ENCODE assay signal across 9 cellular contexts in the genomic region with DNA sequence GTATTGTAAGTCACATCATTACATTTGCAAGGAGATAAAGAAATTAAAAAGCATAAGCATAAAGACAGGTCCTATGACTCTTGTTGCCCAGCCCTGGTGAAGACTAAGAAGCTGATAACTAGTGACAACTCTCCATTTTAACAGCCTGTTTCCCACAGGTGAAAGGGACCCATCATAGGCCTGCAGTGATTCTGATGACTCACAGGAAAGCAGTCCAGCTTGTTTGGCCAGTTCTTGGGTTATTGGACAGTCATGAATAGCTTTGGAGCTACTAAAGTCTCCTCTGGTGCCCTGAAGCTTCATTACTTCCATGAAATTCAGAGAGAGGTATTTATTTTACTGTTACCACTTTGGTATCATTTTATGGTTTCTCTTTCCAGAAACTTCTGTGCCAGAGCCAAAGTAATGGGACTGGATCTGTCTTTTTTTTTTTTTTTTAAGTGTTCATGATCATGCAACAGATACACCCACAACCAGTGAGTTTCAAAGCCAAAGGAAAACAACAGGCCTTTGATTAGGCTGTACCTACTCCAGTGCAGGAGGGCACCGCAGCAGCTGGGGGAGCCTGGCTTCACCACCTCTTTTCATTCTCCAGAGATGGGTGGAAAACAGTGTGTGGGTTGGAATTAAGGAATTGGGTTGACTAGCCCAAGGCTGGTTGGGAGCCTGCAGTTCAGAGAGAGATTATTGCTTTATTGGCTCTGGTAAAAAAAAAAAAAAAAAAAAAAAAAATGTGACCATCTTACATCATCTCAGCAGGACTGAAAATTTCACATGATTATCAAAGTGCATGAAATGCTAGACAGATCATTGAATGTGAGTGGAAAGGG. TPM values are rescaled to one million over a fixed set of nuclear protein-coding genes. Genes with fewer than 3 reads are reported as not detected.
DNase-seq lines count a peak whose midpoint lies in the region; ATAC-seq and TF ChIP-seq lines count a peak whose summit lies in the region.
"Had no signal": no experiment of that assay in that cellular context is flagged by ENCODE, and none has a peak within 500 bp of the region (broad histone marks: within the 10 kb centered on the region; RNA-seq: fewer than 3 reads in every experiment).

No MANE protein-coding gene starts in this region.

- DNase-seq in activated CD4-positive, alpha-beta T cell treated with anti-CD3 and anti-CD28 coated beads, Interleukin-2, amount 10 ng/mL, durations not matched to agents 7 days and 5 days = no peak
- no peak for DNase-seq in activated CD4-positive, alpha-beta T cell treated with anti-CD3 and anti-CD28 coated beads for 1 hour
- DNase-seq in MM.1S (no peak), epithelial cell of esophagus (ENCODE audit: low read depth) (peak; percentile 94), spleen (no peak), COR-L47 (lab: John Stamatoyannopoulos, UW) (no peak)
- no peak for DNase-seq in stimulated activated effector memory CD8-positive, alpha-beta T cell treated with anti-CD3 and anti-CD28 coated beads, Interleukin-12 subunit alpha, Interleukin-12 subunit beta, amount 100 ng/mL, for 72 hours (ENCODE audit: low spot score in 2 of 2)

- H3K27ac ChIP-seq in MM.1S (ENCODE audit: low read length) = peak overlapping the region; percentile 7; the same call in 1 of the 2 replicates
- peak overlapping the region in 6 of 8 donors; percentile 9 to 59 (median 32) for H3K27ac ChIP-seq in spleen

- H4K20me1 ChIP-seq in MM.1S (ENCODE audit: insufficient read depth, low read length) = no peaks in the 10 kb centered on the region

- H3K9ac ChIP-seq in MM.1S (ENCODE audit: low read length) = no peak overlapping the region

- CTCF ChIA-PET in activated CD4-positive, alpha-beta T cell treated with anti-CD3 and anti-CD28 coated beads, Interleukin-2, amount 10 ng/mL, durations not matched to agents 7 days and 5 days (lab: Charles Lee) = interaction anchor here (0.5 to 1.2 kb wide), 4 partner anchors 12 to 43 kb away, joined by 3 to 5 read pairs (median 4); no protein-coding TSS in a partner anchor

- peaks cover 30% of the 10 kb centered on the region for H3K36me3 Mint-ChIP-seq in activated CD4-positive, alpha-beta T cell treated with anti-CD3 and anti-CD28 coated beads, Interleukin-2, amount 10 ng/mL, durations not matched to agents 7 days and 5 days (ENCODE audit: low read depth)
- H3K36me3 Mint-ChIP-seq in stimulated activated effector memory CD8-positive, alpha-beta T cell treated with anti-CD3 and anti-CD28 coated beads, Interleukin-12 subunit alpha, Interleukin-12 subunit beta, amount 100 ng/mL, for 72 hours = no peaks in the 10 kb centered on the region

- no peak for ATAC-seq in stimulated activated effector memory CD8-positive, alpha-beta T cell treated with anti-CD3 and anti-CD28 coated beads, Interleukin-12 subunit alpha, Interleukin-12 subunit beta, amount 100 ng/mL, for 72 hours
- no peak for ATAC-seq in HG02623 (IDR thresholded peaks at IDR 0.05; ENCODE audit: unreplicated experiment)

- H3K4me2 ChIP-seq in MM.1S (ENCODE audit: low read depth, low read length) = peak overlapping the region; percentile 37; the same call in 1 of the 2 replicates

- H3K4me1 ChIP-seq in MM.1S (ENCODE audit: low read length) = peaks cover 18% of the 10 kb centered on the region
- peaks cover 5 to 42% (median 17%) of the 10 kb centered on the region in 6 donors for H3K4me1 ChIP-seq in spleen

- POLR2A ChIA-PET in activated CD4-positive, alpha-beta T cell treated with anti-CD3 and anti-CD28 coated beads, Interleukin-2, amount 10 ng/mL, durations not matched to agents 7 days and 5 days (lab: Charles Lee) = no interaction called here

- no peaks in the 10 kb centered on the region for H3K27me3 Mint-ChIP-seq in activated CD4-positive, alpha-beta T cell treated with anti-CD3 and anti-CD28 coated beads, Interleukin-2, amount 10 ng/mL, durations not matched to agents 7 days and 5 days

- H3K27me3 ChIP-seq in MM.1S (replicated peaks; ENCODE audit: insufficient read depth, low read length) = no peaks in the 10 kb centered on the region
- no peaks in the 10 kb centered on the region for H3K27me3 ChIP-seq in spleen (replicated peaks in 1 of 7)

- H3K9me3 Mint-ChIP-seq in activated CD4-positive, alpha-beta T cell treated with anti-CD3 and anti-CD28 coated beads, Interleukin-2, amount 10 ng/mL, durations not matched to agents 7 days and 5 days = peaks cover 20% of the 10 kb centered on the region
- peaks cover 5% of the 10 kb centered on the region for H3K9me3 Mint-ChIP-seq in stimulated activated effector memory CD8-positive, alpha-beta T cell treated with anti-CD3 and anti-CD28 coated beads, Interleukin-12 subunit alpha, Interleukin-12 subunit beta, amount 100 ng/mL, for 72 hours
- H3K9me3 Mint-ChIP-seq: dendritic cell treated with granulocyte-macrophage colony-stimulating factor and Interleukin-4, amounts not matched to agents 40 ng/mL and 50 ng/mL, for 4 days had no signal

- H2AFZ ChIP-seq in MM.1S (ENCODE audit: low read length) = peak overlapping the region; percentile 59

- TF ChIP-seq POLR2A in spleen (IDR thresholded peaks at IDR 0.05) = no peak

- TF ChIP-seq CTCF in MM.1S (IDR thresholded peaks at IDR 0.05; ENCODE audit: low read length) (no peak), epithelial cell of esophagus (IDR thresholded peaks at IDR 0.05; ENCODE audit: insufficient read depth, low read depth, low read length, missing control alignments) (no peak), spleen (IDR thresholded peaks at IDR 0.05 in 8 of 11, conservative IDR thresholded peaks at IDR 0.05 in 3 of 11) (no peak)

- no peaks in the 10 kb centered on the region for H3K9me2 ChIP-seq in MM.1S (replicated peaks; ENCODE audit: insufficient read depth, low read length)

- H3K79me2 ChIP-seq in MM.1S (ENCODE audit: low read length) = no peaks in the 10 kb centered on the region

- peak overlapping the region; percentile 87 for H3K27ac Mint-ChIP-seq in activated CD4-positive, alpha-beta T cell treated with anti-CD3 and anti-CD28 coated beads, Interleukin-2, amount 10 ng/mL, durations not matched to agents 7 days and 5 days
- H3K27ac Mint-ChIP-seq in stimulated activated effector memory CD8-positive, alpha-beta T cell treated with anti-CD3 and anti-CD28 coated beads, Interleukin-12 subunit alpha, Interleukin-12 subunit beta, amount 100 ng/mL, for 72 hours = no peak overlapping the region
- H3K27ac Mint-ChIP-seq: dendritic cell treated with granulocyte-macrophage colony-stimulating factor and Interleukin-4, amounts not matched to agents 40 ng/mL and 50 ng/mL, for 4 days had no signal

- H3F3A ChIP-seq in MM.1S (ENCODE audit: insufficient read depth, low read length) = no peaks in the 10 kb centered on the region

- no peak overlapping the region for H3K4me3 Mint-ChIP-seq in activated CD4-positive, alpha-beta T cell treated with anti-CD3 and anti-CD28 coated beads, Interleukin-2, amount 10 ng/mL, durations not matched to agents 7 days and 5 days
- no peak overlapping the region for H3K4me3 Mint-ChIP-seq in stimulated activated effector memory CD8-positive, alpha-beta T cell treated with anti-CD3 and anti-CD28 coated beads, Interleukin-12 subunit alpha, Interleukin-12 subunit beta, amount 100 ng/mL, for 72 hours
- H3K4me3 Mint-ChIP-seq: dendritic cell treated with granulocyte-macrophage colony-stimulating factor and Interleukin-4, amounts not matched to agents 40 ng/mL and 50 ng/mL, for 4 days had no signal

- intact Hi-C loops in spleen (cut with DNase I; ENCODE audit: low total_unique reads) = no loop called here

- H3K36me3 ChIP-seq in MM.1S (replicated peaks; ENCODE audit: insufficient read depth, low read length) (no peaks in the 10 kb centered on the region), spleen (no peaks in the 10 kb centered on the region)

- WGBS in spleen, 5 donors = 91 to 100% (median 95%) methylated on average over 1 of the region's 1 CpG

- H3K4me3 ChIP-seq in MM.1S (ENCODE audit: low read length) (peak overlapping the region; percentile 15; the same call in 1 of the 2 replicates), epithelial cell of esophagus (ENCODE audit: low read length) (no peak overlapping the region), spleen (no peak overlapping the region)

- H3K9me3 ChIP-seq in MM.1S (replicated peaks; ENCODE audit: insufficient read depth, low read length) = no peaks in the 10 kb centered on the region
- no peaks in the 10 kb centered on the region for H3K9me3 ChIP-seq in spleen

- peaks cover 51% of the 10 kb centered on the region for H3K4me1 Mint-ChIP-seq in activated CD4-positive, alpha-beta T cell treated with anti-CD3 and anti-CD28 coated beads, Interleukin-2, amount 10 ng/mL, durations not matched to agents 7 days and 5 days
- peaks cover 40% of the 10 kb centered on the region for H3K4me1 Mint-ChIP-seq in stimulated activated effector memory CD8-positive, alpha-beta T cell treated with anti-CD3 and anti-CD28 coated beads, Interleukin-12 subunit alpha, Interleukin-12 subunit beta, amount 100 ng/mL, for 72 hours

RNA-seq across cellular contexts. Expression of gene DYRK2, which starts 55.3 kb away (rescaled TPM):
- total RNA-seq in activated CD4-positive, alpha-beta T cell treated with anti-CD3 and anti-CD28 coated beads, Interleukin-2, amount 10 ng/mL, durations not matched to agents 7 days and 5 days = 10 to 100 TPM; 66.4 to 69.8 TPM
- total RNA-seq in spleen = 10 to 100 TPM; 27.4 to 42.8 (median 38.7) TPM
- 1 to 10 TPM; 5.0 to 7.3 (median 5.1) TPM for polyA plus RNA-seq in spleen
